In genomic region chr10:118971876-118972275, GRCh38 we compare ENCODE assay signal across 16 cellular contexts. TPM values are rescaled to one million over a fixed set of nuclear protein-coding genes. Genes with fewer than 3 reads are reported as not detected.
A peak's percentile ranks its signal among the peaks of the same experiment; 100 is the strongest.
DNase-seq lines count a peak whose midpoint lies in the region; ATAC-seq and TF ChIP-seq lines count a peak whose summit lies in the region.
"Had no signal": no experiment of that assay in that cellular context is flagged by ENCODE, and none has a peak within 500 bp of the region (broad histone marks: within the 10 kb centered on the region; RNA-seq: fewer than 3 reads in every experiment).

No MANE protein-coding gene starts in this region.

- H4K20me1 ChIP-seq in BLaER1 (no peaks in the 10 kb centered on the region), OCI-LY7 (ENCODE audit: insufficient read depth, low read length) (no peaks in the 10 kb centered on the region)

- no peak overlapping the region for H3K4me3 ChIP-seq in BLaER1
- H3K4me3 ChIP-seq in OCI-LY7 (ENCODE audit: low read depth, low read length, poor library complexity, severe bottlenecking): no peak overlapping the region

- H3K36me3 Mint-ChIP-seq in progenitor cell of endocrine pancreas (ENCODE audit: insufficient read depth): peaks cover 1% of the 10 kb centered on the region
- H3K36me3 Mint-ChIP-seq: CD14-positive monocyte had no signal

- no peak overlapping the region for H3K9ac ChIP-seq in BLaER1
- H3K9ac ChIP-seq: KMS-11 had no signal

- H3K27me3 Mint-ChIP-seq in progenitor cell of endocrine pancreas: peaks cover 2% of the 10 kb centered on the region

- H3K9me3 Mint-ChIP-seq in progenitor cell of endocrine pancreas (ENCODE audit: low read depth): peaks cover 13% of the 10 kb centered on the region

- H3K27ac Mint-ChIP-seq in progenitor cell of endocrine pancreas: peak overlapping the region; percentile 57
- H3K27ac Mint-ChIP-seq: CD14-positive monocyte had no signal

- H3K36me3 ChIP-seq in BLaER1: no peaks in the 10 kb centered on the region
- no peaks in the 10 kb centered on the region for H3K36me3 ChIP-seq in OCI-LY7 (ENCODE audit: insufficient read depth, low read length)

- H3K4me1 Mint-ChIP-seq in progenitor cell of endocrine pancreas (ENCODE audit: low read depth): peaks cover 4% of the 10 kb centered on the region
- H3K4me1 Mint-ChIP-seq: CD14-positive monocyte had no signal

- CTCF ChIA-PET in OCI-LY7 (lab: Charles Lee; ENCODE audit: unreplicated experiment): interaction anchor here (0.6 kb wide), 1 partner anchor 64 kb away, joined by 3 read pairs; no protein-coding TSS in a partner anchor

- H3K4me2 ChIP-seq in BLaER1: peak overlapping the region; percentile 8; the same call in 1 of the 2 replicates
- H3K4me2 ChIP-seq in OCI-LY7 (ENCODE audit: low read length): no peak overlapping the region
- H3K4me2 ChIP-seq: KMS-11 had no signal

- no peaks in the 10 kb centered on the region for H3K9me2 ChIP-seq in OCI-LY7 (ENCODE audit: insufficient read depth, low read length)

- no peak overlapping the region for H3K4me3 Mint-ChIP-seq in progenitor cell of endocrine pancreas (ENCODE audit: low read depth)
- H3K4me3 Mint-ChIP-seq: CD14-positive monocyte had no signal

- H3K27ac ChIP-seq in BLaER1: no peak overlapping the region
- H3K27ac ChIP-seq in OCI-LY7 (ENCODE audit: low read depth, low read length, poor library complexity, severe bottlenecking): no peak overlapping the region
- H3K27ac ChIP-seq: KMS-11 had no signal

- H3K79me2 ChIP-seq in OCI-LY7 (ENCODE audit: insufficient read depth, low read depth, low read length): no peaks in the 10 kb centered on the region

- DNase-seq in OCI-LY7 (ENCODE audit: low spot score): no peak
- peak; percentile 42 for DNase-seq in islet precursor cell
- no peak for DNase-seq in progenitor cell of endocrine pancreas (ENCODE audit: low spot score, unreplicated experiment)
- DNase-seq in GF-D8 (lab: John Stamatoyannopoulos, UW): no peak
- DNase-seq: AML-193, NCI-H1694, NCI-H2081, NCI-H446 treated with DMSO at 0.1 percent for 48 hours, NCI-H526 treated with DMSO at 0.1 percent for 48 hours, Right ventricle myocardium superior had no signal

- ATAC-seq in GM18870 (IDR thresholded peaks at IDR 0.05; ENCODE audit: unreplicated experiment): no peak
- ATAC-seq in HG02763 (IDR thresholded peaks at IDR 0.05; ENCODE audit: unreplicated experiment): no peak
- ATAC-seq: HCT116 had no signal

- TF ChIP-seq CTCF in OCI-LY7 (conservative IDR thresholded peaks at IDR 0.05; ENCODE audit: low read length) (0 out of 2 replicates have a peak, but pooled peaks have one; percentile 17), progenitor cell of endocrine pancreas (IDR thresholded peaks at IDR 0.05; ENCODE audit: unreplicated experiment) (no peak)

- POLR2A ChIA-PET in OCI-LY7 (lab: Charles Lee): interaction anchor here (0.6 to 2.0 kb wide), 2 partner anchors 12 to 281 kb away, joined by 3 to 5 read pairs; no protein-coding TSS in a partner anchor

- peaks cover 13% of the 10 kb centered on the region for H3K9me3 ChIP-seq in BLaER1
- H3K9me3 ChIP-seq in OCI-LY7 (ENCODE audit: low read length): no peaks in the 10 kb centered on the region

- H3K4me1 ChIP-seq in BLaER1 (peaks cover 43% of the 10 kb centered on the region), OCI-LY7 (ENCODE audit: insufficient read depth, low read length, poor library complexity, severe bottlenecking) (no peaks in the 10 kb centered on the region)

- intact Hi-C loops in OCI-LY7 (cut with micrococcal nuclease; ENCODE audit: unreplicated experiment): no loop called here

- no peak overlapping the region for H2AFZ ChIP-seq in OCI-LY7 (ENCODE audit: low read length)

- BruUV-seq in OCI-LY7 (replicated peaks; lab: Mats Ljungman, UMichigan): no TSS peak

- no peaks in the 10 kb centered on the region for H3K27me3 ChIP-seq in BLaER1

RNA-seq across cellular contexts. Expression of gene NANOS1, which starts 57.6 kb away (rescaled TPM):
- total RNA-seq in OCI-LY7 (2014; rRNA removed; shearing (Covaris generic)): 3.6 and 3.7 TPM in 2 replicates
- total RNA-seq in OCI-LY7 (2022) (7.5 and 8.5 TPM in 2 replicates), progenitor cell of endocrine pancreas (2.7 and 3.5 TPM in 2 replicates)
